9 cellular contexts compared by ENCODE assay signal in genomic region chr20:34473262-34473883, GRCh38. TPM values are rescaled to one million over a fixed set of nuclear protein-coding genes. Genes with fewer than 3 reads are reported as not detected.
DNase-seq lines count a peak whose midpoint lies in the region; ATAC-seq and FAIRE-seq lines count a peak whose summit lies in the region.
"Had no signal": no experiment of that assay in that cellular context is flagged by ENCODE, and none has a peak within 500 bp of the region (broad histone marks: within the 10 kb centered on the region; RNA-seq: fewer than 3 reads in every experiment).

No MANE protein-coding gene starts in this region.

- no peaks in the 10 kb centered on the region for H3K27me3 Mint-ChIP-seq in activated naive CD4-positive, alpha-beta T cell treated with anti-CD3 and anti-CD28 coated beads, Interleukin-2, amount 10 ng/mL, durations not matched to agents 7 days and 5 days
- H3K27me3 Mint-ChIP-seq: activated naive CD4-positive, alpha-beta T cell treated with anti-CD3 and anti-CD28 coated beads, Interleukin-2, amount 50 U/mL, for 24 hours had no signal

- DNase-seq in NCI-H748 (lab: John Stamatoyannopoulos, UW; ENCODE audit: unreplicated experiment) (peak; percentile 19), NCI-H748 treated with DMSO at 0.1 percent for 48 hours (lab: John Stamatoyannopoulos, UW) (no peak), NCI-H2171 (lab: John Stamatoyannopoulos, UW) (peak; percentile 27), hypothalamus (lab: John Stamatoyannopoulos, UW) (peak in 29 of 51 donors; percentile 1 to 60 (median 13)), frontal cortex (ENCODE audit: low spot score in 2 of 2) (no peak)
- peak; percentile 63 for DNase-seq in activated naive CD4-positive, alpha-beta T cell treated with anti-CD3 and anti-CD28 coated beads, Interleukin-2, amount 10 ng/mL, durations not matched to agents 7 days and 5 days
- peak; percentile 10 for DNase-seq in stimulated activated CD4-positive, alpha-beta T cell treated with anti-CD3 and anti-CD28 coated beads, Interleukin-4, amount 100 ng/mL, for 24 hours

- H3K4me3 Mint-ChIP-seq in activated naive CD4-positive, alpha-beta T cell treated with anti-CD3 and anti-CD28 coated beads, Interleukin-2, amount 10 ng/mL, durations not matched to agents 7 days and 5 days, result no peak overlapping the region
- H3K4me3 Mint-ChIP-seq: activated naive CD4-positive, alpha-beta T cell treated with anti-CD3 and anti-CD28 coated beads, Interleukin-2, amount 50 U/mL, for 24 hours had no signal

- H3K9me3 Mint-ChIP-seq in activated naive CD4-positive, alpha-beta T cell treated with anti-CD3 and anti-CD28 coated beads, Interleukin-2, amount 10 ng/mL, durations not matched to agents 7 days and 5 days, result no peaks in the 10 kb centered on the region
- H3K9me3 Mint-ChIP-seq: activated naive CD4-positive, alpha-beta T cell treated with anti-CD3 and anti-CD28 coated beads, Interleukin-2, amount 50 U/mL, for 24 hours had no signal

- peaks cover 37% of the 10 kb centered on the region for H3K36me3 Mint-ChIP-seq in activated naive CD4-positive, alpha-beta T cell treated with anti-CD3 and anti-CD28 coated beads, Interleukin-2, amount 10 ng/mL, durations not matched to agents 7 days and 5 days

- H3K27ac Mint-ChIP-seq in activated naive CD4-positive, alpha-beta T cell treated with anti-CD3 and anti-CD28 coated beads, Interleukin-2, amount 10 ng/mL, durations not matched to agents 7 days and 5 days, result no peak overlapping the region
- H3K27ac Mint-ChIP-seq: activated naive CD4-positive, alpha-beta T cell treated with anti-CD3 and anti-CD28 coated beads, Interleukin-2, amount 50 U/mL, for 24 hours had no signal

- CTCF ChIA-PET in activated naive CD4-positive, alpha-beta T cell treated with anti-CD3 and anti-CD28 coated beads, Interleukin-2, amount 10 ng/mL, durations not matched to agents 7 days and 5 days (lab: Charles Lee), result interaction anchor here (0.6 to 2.7 kb wide), 3 partner anchors 16 to 160 kb away, joined by 3 to 41 read pairs (median 3); no protein-coding TSS in a partner anchor

- no peak for ATAC-seq in GM18867 (IDR thresholded peaks at IDR 0.05; ENCODE audit: unreplicated experiment)

- H3K4me1 Mint-ChIP-seq in activated naive CD4-positive, alpha-beta T cell treated with anti-CD3 and anti-CD28 coated beads, Interleukin-2, amount 10 ng/mL, durations not matched to agents 7 days and 5 days, result peaks cover 6% of the 10 kb centered on the region

- no peak for FAIRE-seq in frontal cortex (lab: Jason Lieb, UNC)

RNA-seq across cellular contexts. Expression of gene DYNLRB1, which starts 42.8 kb away (rescaled TPM):
- 50.1 TPM for total RNA-seq in frontal cortex

Comparison
In these comparisons a context has a peak if more than half of its experiments do, and no peak if none do; other contexts are left out.
1. DNase-seq: peak in NCI-H748 (single experiment), NCI-H2171 (single experiment), activated naive CD4-positive, alpha-beta T cell treated with anti-CD3 and anti-CD28 coated beads, Interleukin-2, amount 10 ng/mL, durations not matched to agents 7 days and 5 days (single experiment), hypothalamus (29 of 51) and stimulated activated CD4-positive, alpha-beta T cell treated with anti-CD3 and anti-CD28 coated beads, Interleukin-4, amount 100 ng/mL, for 24 hours (single experiment); none in NCI-H748 treated with DMSO at 0.1 percent for 48 hours (single experiment) and frontal cortex (0 of 2).